Comparison of ENCODE assay signal across 1 cellular context in the genomic region with DNA sequence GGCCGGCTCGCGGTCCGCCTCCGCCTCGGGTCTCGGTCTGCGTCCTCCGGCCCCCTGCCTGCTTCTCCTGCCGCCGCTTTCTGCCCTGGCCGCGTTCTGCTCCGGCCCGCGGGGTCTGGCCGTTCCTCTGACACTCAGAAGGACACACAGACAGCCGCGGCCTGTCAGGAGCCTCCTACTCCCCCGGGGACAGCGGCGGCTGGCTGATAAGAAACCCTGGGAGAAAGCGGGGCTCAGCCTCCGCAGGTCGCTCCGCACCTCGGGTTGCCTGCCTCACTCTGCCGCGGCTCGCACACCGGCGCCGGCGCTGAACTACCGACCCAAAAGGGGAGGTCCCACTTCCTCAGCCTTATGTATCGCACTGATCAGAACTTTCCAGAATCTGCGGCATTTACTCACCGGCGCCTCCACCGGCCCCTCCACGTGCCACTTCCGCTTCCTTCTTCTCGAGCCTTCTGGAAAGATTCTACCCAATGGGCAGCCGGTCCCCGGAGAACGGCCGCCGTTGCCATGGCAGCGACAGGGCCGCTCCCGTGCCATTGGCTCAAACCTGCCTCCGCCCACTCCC.
TF ChIP-seq lines count a peak whose summit lies in the region.

A gene (minus strand): TSS at position 322 of the 568 bp plus-strand sequence. CDS start 322 bp downstream, outside the sequence.

TF ChIP-seq in K562, 482 proteins besides CTCF, POLR2A, EP300 and RAD21 (continued from another document and continues in another):
- TF ChIP-seq, protein P1, sequence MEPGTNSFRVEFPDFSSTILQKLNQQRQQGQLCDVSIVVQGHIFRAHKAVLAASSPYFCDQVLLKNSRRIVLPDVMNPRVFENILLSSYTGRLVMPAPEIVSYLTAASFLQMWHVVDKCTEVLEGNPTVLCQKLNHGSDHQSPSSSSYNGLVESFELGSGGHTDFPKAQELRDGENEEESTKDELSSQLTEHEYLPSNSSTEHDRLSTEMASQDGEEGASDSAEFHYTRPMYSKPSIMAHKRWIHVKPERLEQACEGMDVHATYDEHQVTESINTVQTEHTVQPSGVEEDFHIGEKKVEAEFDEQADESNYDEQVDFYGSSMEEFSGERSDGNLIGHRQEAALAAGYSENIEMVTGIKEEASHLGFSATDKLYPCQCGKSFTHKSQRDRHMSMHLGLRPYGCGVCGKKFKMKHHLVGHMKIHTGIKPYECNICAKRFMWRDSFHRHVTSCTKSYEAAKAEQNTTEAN (CRISPR knock-in tag; IDR thresholded peaks at IDR 0.05) = no peak
- no peak for TF ChIP-seq CBX3 (IDR thresholded peaks at IDR 0.05; ENCODE audit: borderline replicate concordance in 1 of 2, low read length in 2 of 2)
- no peak for TF ChIP-seq POU5F1 (IDR thresholded peaks at IDR 0.05; ENCODE audit: borderline replicate concordance, low read depth, low read length, partially characterized antibody)
- TF ChIP-seq ZNF561 (CRISPR knock-in tag; conservative IDR thresholded peaks at IDR 0.05) = no peak
- TF ChIP-seq, protein P2, sequence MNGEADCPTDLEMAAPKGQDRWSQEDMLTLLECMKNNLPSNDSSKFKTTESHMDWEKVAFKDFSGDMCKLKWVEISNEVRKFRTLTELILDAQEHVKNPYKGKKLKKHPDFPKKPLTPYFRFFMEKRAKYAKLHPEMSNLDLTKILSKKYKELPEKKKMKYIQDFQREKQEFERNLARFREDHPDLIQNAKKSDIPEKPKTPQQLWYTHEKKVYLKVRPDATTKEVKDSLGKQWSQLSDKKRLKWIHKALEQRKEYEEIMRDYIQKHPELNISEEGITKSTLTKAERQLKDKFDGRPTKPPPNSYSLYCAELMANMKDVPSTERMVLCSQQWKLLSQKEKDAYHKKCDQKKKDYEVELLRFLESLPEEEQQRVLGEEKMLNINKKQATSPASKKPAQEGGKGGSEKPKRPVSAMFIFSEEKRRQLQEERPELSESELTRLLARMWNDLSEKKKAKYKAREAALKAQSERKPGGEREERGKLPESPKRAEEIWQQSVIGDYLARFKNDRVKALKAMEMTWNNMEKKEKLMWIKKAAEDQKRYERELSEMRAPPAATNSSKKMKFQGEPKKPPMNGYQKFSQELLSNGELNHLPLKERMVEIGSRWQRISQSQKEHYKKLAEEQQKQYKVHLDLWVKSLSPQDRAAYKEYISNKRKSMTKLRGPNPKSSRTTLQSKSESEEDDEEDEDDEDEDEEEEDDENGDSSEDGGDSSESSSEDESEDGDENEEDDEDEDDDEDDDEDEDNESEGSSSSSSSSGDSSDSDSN (IDR thresholded peaks at IDR 0.05; ENCODE audit: borderline replicate concordance in 1 of 2, low read depth in 2 of 2, low read length in 2 of 2) = peak; percentile 85 to 89; a peak in 2 of 4 replicates
- no peak for TF ChIP-seq POLR3A (IDR thresholded peaks at IDR 0.05; ENCODE audit: borderline replicate concordance, extremely low read depth, insufficient read depth, insufficient read length)
- TF ChIP-seq RFX1 (IDR thresholded peaks at IDR 0.05) = peak; percentile 99
- TF ChIP-seq SIX5 (IDR thresholded peaks at IDR 0.05; ENCODE audit: borderline replicate concordance in 1 of 2, insufficient read depth in 1 of 2, low read depth in 1 of 2, low read length in 2 of 2) = no peak
- no peak for TF ChIP-seq ZNF785 (CRISPR knock-in tag; IDR thresholded peaks at IDR 0.05)
- TF ChIP-seq SUPT5H (IDR thresholded peaks at IDR 0.05) = peak; percentile 61
- TF ChIP-seq HDAC8 (tag; IDR thresholded peaks at IDR 0.05) = no peak
- TF ChIP-seq CREBBP (IDR thresholded peaks at IDR 0.05; ENCODE audit: low read depth, low read length) = no peak
- TF ChIP-seq, protein P3, sequence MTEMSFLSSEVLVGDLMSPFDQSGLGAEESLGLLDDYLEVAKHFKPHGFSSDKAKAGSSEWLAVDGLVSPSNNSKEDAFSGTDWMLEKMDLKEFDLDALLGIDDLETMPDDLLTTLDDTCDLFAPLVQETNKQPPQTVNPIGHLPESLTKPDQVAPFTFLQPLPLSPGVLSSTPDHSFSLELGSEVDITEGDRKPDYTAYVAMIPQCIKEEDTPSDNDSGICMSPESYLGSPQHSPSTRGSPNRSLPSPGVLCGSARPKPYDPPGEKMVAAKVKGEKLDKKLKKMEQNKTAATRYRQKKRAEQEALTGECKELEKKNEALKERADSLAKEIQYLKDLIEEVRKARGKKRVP (CRISPR knock-in tag; IDR thresholded peaks at IDR 0.05) = no peak
- TF ChIP-seq SAP30 (IDR thresholded peaks at IDR 0.05; ENCODE audit: borderline replicate concordance, insufficient read depth, low read depth, low read length, poor library complexity, severe bottlenecking) = peak; percentile 94
- no peak for TF ChIP-seq SAFB2 (IDR thresholded peaks at IDR 0.05; ENCODE audit: borderline replicate concordance, low read depth, low read length, severe bottlenecking)
- TF ChIP-seq, protein P4, sequence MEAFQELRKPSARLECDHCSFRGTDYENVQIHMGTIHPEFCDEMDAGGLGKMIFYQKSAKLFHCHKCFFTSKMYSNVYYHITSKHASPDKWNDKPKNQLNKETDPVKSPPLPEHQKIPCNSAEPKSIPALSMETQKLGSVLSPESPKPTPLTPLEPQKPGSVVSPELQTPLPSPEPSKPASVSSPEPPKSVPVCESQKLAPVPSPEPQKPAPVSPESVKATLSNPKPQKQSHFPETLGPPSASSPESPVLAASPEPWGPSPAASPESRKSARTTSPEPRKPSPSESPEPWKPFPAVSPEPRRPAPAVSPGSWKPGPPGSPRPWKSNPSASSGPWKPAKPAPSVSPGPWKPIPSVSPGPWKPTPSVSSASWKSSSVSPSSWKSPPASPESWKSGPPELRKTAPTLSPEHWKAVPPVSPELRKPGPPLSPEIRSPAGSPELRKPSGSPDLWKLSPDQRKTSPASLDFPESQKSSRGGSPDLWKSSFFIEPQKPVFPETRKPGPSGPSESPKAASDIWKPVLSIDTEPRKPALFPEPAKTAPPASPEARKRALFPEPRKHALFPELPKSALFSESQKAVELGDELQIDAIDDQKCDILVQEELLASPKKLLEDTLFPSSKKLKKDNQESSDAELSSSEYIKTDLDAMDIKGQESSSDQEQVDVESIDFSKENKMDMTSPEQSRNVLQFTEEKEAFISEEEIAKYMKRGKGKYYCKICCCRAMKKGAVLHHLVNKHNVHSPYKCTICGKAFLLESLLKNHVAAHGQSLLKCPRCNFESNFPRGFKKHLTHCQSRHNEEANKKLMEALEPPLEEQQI (IDR thresholded peaks at IDR 0.05) = no peak
- TF ChIP-seq RBM14 (IDR thresholded peaks at IDR 0.05; ENCODE audit: borderline replicate concordance, insufficient read depth, low read depth, low read length) = no peak
- TF ChIP-seq HDGF (IDR thresholded peaks at IDR 0.05) = no peak
- TF ChIP-seq HMG20B (CRISPR knock-in tag; IDR thresholded peaks at IDR 0.05) = no peak
- no peak for TF ChIP-seq ZKSCAN8 (CRISPR knock-in tag; IDR thresholded peaks at IDR 0.05)
- TF ChIP-seq, protein P5, sequence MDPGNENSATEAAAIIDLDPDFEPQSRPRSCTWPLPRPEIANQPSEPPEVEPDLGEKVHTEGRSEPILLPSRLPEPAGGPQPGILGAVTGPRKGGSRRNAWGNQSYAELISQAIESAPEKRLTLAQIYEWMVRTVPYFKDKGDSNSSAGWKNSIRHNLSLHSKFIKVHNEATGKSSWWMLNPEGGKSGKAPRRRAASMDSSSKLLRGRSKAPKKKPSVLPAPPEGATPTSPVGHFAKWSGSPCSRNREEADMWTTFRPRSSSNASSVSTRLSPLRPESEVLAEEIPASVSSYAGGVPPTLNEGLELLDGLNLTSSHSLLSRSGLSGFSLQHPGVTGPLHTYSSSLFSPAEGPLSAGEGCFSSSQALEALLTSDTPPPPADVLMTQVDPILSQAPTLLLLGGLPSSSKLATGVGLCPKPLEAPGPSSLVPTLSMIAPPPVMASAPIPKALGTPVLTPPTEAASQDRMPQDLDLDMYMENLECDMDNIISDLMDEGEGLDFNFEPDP (CRISPR knock-in tag; IDR thresholded peaks at IDR 0.05) = no peak
- TF ChIP-seq, protein P6, sequence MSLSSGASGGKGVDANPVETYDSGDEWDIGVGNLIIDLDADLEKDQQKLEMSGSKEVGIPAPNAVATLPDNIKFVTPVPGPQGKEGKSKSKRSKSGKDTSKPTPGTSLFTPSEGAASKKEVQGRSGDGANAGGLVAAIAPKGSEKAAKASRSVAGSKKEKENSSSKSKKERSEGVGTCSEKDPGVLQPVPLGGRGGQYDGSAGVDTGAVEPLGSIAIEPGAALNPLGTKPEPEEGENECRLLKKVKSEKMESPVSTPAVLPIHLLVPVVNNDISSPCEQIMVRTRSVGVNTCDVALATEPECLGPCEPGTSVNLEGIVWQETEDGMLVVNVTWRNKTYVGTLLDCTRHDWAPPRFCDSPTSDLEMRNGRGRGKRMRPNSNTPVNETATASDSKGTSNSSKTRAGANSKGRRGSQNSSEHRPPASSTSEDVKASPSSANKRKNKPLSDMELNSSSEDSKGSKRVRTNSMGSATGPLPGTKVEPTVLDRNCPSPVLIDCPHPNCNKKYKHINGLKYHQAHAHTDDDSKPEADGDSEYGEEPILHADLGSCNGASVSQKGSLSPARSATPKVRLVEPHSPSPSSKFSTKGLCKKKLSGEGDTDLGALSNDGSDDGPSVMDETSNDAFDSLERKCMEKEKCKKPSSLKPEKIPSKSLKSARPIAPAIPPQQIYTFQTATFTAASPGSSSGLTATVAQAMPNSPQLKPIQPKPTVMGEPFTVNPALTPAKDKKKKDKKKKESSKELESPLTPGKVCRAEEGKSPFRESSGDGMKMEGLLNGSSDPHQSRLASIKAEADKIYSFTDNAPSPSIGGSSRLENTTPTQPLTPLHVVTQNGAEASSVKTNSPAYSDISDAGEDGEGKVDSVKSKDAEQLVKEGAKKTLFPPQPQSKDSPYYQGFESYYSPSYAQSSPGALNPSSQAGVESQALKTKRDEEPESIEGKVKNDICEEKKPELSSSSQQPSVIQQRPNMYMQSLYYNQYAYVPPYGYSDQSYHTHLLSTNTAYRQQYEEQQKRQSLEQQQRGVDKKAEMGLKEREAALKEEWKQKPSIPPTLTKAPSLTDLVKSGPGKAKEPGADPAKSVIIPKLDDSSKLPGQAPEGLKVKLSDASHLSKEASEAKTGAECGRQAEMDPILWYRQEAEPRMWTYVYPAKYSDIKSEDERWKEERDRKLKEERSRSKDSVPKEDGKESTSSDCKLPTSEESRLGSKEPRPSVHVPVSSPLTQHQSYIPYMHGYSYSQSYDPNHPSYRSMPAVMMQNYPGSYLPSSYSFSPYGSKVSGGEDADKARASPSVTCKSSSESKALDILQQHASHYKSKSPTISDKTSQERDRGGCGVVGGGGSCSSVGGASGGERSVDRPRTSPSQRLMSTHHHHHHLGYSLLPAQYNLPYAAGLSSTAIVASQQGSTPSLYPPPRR (CRISPR knock-in tag; IDR thresholded peaks at IDR 0.05; ENCODE audit: borderline replicate concordance) = no peak
- TF ChIP-seq ARID1B (IDR thresholded peaks at IDR 0.05) = peak; percentile 40
- TF ChIP-seq MCM3 (IDR thresholded peaks at IDR 0.05) = no peak
- no peak for TF ChIP-seq NR2C2 (CRISPR knock-in tag; IDR thresholded peaks at IDR 0.05)
- peak; percentile 29; the same call in 1 of the 2 replicates for TF ChIP-seq NR2C2 (tag; IDR thresholded peaks at IDR 0.05)
- TF ChIP-seq, protein P7, sequence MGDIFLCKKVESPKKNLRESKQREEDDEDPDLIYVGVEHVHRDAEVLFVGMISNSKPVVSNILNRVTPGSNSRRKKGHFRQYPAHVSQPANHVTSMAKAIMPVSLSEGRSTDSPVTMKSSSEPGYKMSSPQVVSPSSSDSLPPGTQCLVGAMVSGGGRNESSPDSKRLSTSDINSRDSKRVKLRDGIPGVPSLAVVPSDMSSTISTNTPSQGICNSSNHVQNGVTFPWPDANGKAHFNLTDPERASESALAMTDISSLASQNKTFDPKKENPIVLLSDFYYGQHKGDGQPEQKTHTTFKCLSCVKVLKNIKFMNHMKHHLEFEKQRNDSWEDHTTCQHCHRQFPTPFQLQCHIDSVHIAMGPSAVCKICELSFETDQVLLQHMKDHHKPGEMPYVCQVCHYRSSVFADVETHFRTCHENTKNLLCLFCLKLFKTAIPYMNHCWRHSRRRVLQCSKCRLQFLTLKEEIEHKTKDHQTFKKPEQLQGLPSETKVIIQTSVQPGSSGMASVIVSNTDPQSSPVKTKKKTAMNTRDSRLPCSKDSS (IDR thresholded peaks at IDR 0.05; ENCODE audit: low read depth, partially characterized antibody) = no peak
- TF ChIP-seq FOXJ2 (tag; IDR thresholded peaks at IDR 0.05) = peak; percentile 61
- TF ChIP-seq TCF7 (IDR thresholded peaks at IDR 0.05; ENCODE audit: borderline replicate concordance) = no peak
- TF ChIP-seq ZNF589 (CRISPR knock-in tag; IDR thresholded peaks at IDR 0.05; ENCODE audit: low read depth) = no peak
- TF ChIP-seq, protein P8, sequence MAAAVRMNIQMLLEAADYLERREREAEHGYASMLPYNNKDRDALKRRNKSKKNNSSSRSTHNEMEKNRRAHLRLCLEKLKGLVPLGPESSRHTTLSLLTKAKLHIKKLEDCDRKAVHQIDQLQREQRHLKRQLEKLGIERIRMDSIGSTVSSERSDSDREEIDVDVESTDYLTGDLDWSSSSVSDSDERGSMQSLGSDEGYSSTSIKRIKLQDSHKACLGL (CRISPR knock-in tag; IDR thresholded peaks at IDR 0.05; ENCODE audit: borderline replicate concordance, poor library complexity, severe bottlenecking) = peak; percentile 80
- TF ChIP-seq HDAC6 (IDR thresholded peaks at IDR 0.05; ENCODE audit: low read depth, low read length) = no peak
- TF ChIP-seq, protein P9, sequence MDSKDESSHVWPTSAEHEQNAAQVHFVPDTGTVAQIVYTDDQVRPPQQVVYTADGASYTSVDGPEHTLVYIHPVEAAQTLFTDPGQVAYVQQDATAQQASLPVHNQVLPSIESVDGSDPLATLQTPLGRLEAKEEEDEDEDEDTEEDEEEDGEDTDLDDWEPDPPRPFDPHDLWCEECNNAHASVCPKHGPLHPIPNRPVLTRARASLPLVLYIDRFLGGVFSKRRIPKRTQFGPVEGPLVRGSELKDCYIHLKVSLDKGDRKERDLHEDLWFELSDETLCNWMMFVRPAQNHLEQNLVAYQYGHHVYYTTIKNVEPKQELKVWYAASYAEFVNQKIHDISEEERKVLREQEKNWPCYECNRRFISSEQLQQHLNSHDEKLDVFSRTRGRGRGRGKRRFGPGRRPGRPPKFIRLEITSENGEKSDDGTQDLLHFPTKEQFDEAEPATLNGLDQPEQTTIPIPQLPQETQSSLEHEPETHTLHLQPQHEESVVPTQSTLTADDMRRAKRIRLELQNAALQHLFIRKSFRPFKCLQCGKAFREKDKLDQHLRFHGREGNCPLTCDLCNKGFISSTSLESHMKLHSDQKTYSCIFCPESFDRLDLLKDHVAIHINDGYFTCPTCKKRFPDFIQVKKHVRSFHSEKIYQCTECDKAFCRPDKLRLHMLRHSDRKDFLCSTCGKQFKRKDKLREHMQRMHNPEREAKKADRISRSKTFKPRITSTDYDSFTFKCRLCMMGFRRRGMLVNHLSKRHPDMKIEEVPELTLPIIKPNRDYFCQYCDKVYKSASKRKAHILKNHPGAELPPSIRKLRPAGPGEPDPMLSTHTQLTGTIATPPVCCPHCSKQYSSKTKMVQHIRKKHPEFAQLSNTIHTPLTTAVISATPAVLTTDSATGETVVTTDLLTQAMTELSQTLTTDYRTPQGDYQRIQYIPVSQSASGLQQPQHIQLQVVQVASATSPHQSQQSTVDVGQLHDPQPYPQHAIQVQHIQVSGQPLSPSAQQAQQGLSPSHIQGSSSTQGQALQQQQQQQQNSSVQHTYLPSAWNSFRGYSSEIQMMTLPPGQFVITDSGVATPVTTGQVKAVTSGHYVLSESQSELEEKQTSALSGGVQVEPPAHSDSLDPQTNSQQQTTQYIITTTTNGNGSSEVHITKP (IDR thresholded peaks at IDR 0.05; ENCODE audit: partially characterized antibody) = no peak
